In genomic region chr1:212101735-212102134, GRCh38 we compare ENCODE assay signal across 24 cellular contexts.
"Had no signal": no experiment of that assay in that cellular context is flagged by ENCODE, and none has a peak within 500 bp of the region (broad histone marks: within the 10 kb centered on the region; RNA-seq: fewer than 3 reads in every experiment).

No MANE protein-coding gene starts in this region.

- H3K4me3 Mint-ChIP-seq: activated B cell treated with CpG ODN at 0.5 μM for 24 hours; activated CD4-positive, alpha-beta memory T cell treated with anti-CD3 and anti-CD28 coated beads for 36 hours; activated naive CD8-positive, alpha-beta T cell treated with anti-CD3 and anti-CD28 coated beads, Interleukin-2, amount 10 ng/mL, durations not matched to agents 7 days and 5 days; effector memory CD8-positive, alpha-beta T cell; natural killer cell; neural progenitor cell; type B pancreatic cell had no signal

- H3K27ac ChIP-seq: brain microvascular endothelial cell, coronary artery, gastroesophageal sphincter, hepatocyte, left ventricle myocardium inferior, neural progenitor cell, spleen, uterus had no signal

- H3K9me3 ChIP-seq: uterus had no signal

- DNase-seq: activated B cell treated with CpG ODN at 0.5 μM for 24 hours; activated CD4-positive, alpha-beta memory T cell treated with anti-CD3 and anti-CD28 coated beads for 36 hours; activated gamma-delta T cell treated with Interleukin-2 at 50 U/mL for 16 hours; activated naive CD8-positive, alpha-beta T cell treated with anti-CD3 and anti-CD28 coated beads, Interleukin-2, amount 10 ng/mL, durations not matched to agents 7 days and 5 days; activated T-cell treated with anti-CD3 and anti-CD28 coated beads, Interleukin-2, amount 50 U/mL, for 48 hours; amniotic stem cell; brain microvascular endothelial cell; effector memory CD8-positive, alpha-beta T cell; erythroblast; islet precursor cell; left ventricle myocardium inferior; mesendoderm; natural killer cell; right cardiac atrium; spleen; stimulated activated naive CD4-positive, alpha-beta T cell treated with Interleukin-2 at 50 U/mL for 16 hours; substantia nigra; uterus had no signal

- H3K27ac Mint-ChIP-seq: activated B cell treated with CpG ODN at 0.5 μM for 24 hours; activated CD4-positive, alpha-beta memory T cell treated with anti-CD3 and anti-CD28 coated beads for 36 hours; activated naive CD8-positive, alpha-beta T cell treated with anti-CD3 and anti-CD28 coated beads, Interleukin-2, amount 10 ng/mL, durations not matched to agents 7 days and 5 days; natural killer cell; neural progenitor cell; type B pancreatic cell had no signal

- H3K9me3 Mint-ChIP-seq: activated naive CD8-positive, alpha-beta T cell treated with anti-CD3 and anti-CD28 coated beads, Interleukin-2, amount 10 ng/mL, durations not matched to agents 7 days and 5 days; type B pancreatic cell had no signal

- H3K36me3 ChIP-seq: brain microvascular endothelial cell, gastroesophageal sphincter, left ventricle myocardium inferior, uterus had no signal

- ATAC-seq: effector memory CD8-positive, alpha-beta T cell; gastroesophageal sphincter; natural killer cell; right cardiac atrium had no signal

- H3K27me3 Mint-ChIP-seq: activated B cell treated with CpG ODN at 0.5 μM for 24 hours; activated CD4-positive, alpha-beta memory T cell treated with anti-CD3 and anti-CD28 coated beads for 36 hours; activated naive CD8-positive, alpha-beta T cell treated with anti-CD3 and anti-CD28 coated beads, Interleukin-2, amount 10 ng/mL, durations not matched to agents 7 days and 5 days; effector memory CD8-positive, alpha-beta T cell; type B pancreatic cell had no signal

- H3K4me3 ChIP-seq: coronary artery, gastroesophageal sphincter, hepatocyte, left ventricle myocardium inferior, lung, neural progenitor cell, spleen, uterus had no signal

- H3K4me1 ChIP-seq: spleen, uterus had no signal

- H3K4me1 Mint-ChIP-seq: activated B cell treated with CpG ODN at 0.5 μM for 24 hours, natural killer cell, neural progenitor cell had no signal
